8 cellular contexts compared by ENCODE assay signal in the genomic region with DNA sequence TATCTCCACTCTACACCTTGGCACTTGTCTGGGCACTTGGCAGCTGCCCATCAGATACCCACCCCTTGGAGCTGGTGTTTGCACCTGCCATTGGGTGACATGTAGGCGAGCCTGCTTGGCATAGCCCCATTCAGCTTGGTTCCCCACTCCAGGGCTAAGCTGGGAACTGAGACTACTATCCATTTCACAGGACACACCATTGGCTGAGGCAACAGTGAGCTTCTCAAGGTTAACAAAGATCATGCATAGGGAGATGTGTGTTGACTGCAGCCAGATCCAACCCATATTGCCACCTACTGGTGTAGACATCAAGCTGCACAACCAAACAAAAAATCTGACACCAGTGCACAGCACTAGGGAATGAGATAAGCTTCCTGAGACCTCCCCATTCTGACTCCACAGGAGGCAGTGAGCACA.
DNase-seq lines count a peak whose midpoint lies in the region; ATAC-seq and TF ChIP-seq lines count a peak whose summit lies in the region.

No MANE protein-coding gene starts in this region.

- no peak for TF ChIP-seq POLR2A in heart left ventricle (IDR thresholded peaks at IDR 0.05)
- no peak for TF ChIP-seq POLR2A in erythroblast (IDR thresholded peaks at IDR 0.05; ENCODE audit: low read length)

- H3K9me3 ChIP-seq in cardiac muscle cell (ENCODE audit: low read depth), result no peaks in the 10 kb centered on the region
- peaks cover 0 to 17% (median 0%) of the 10 kb centered on the region in 12 donors for H3K9me3 ChIP-seq in heart left ventricle
- no peaks in the 10 kb centered on the region for H3K9me3 ChIP-seq in upper lobe of right lung

- H3K36me3 ChIP-seq in cardiac muscle cell (no peaks in the 10 kb centered on the region), heart left ventricle (no peaks in the 10 kb centered on the region), upper lobe of right lung (no peaks in the 10 kb centered on the region)

- intact Hi-C loops in heart left ventricle (cut with DNase I), result no loop called here
- intact Hi-C loops in upper lobe of right lung (cut with DNase I), result no loop called here

- H3K27me3 ChIP-seq in cardiac muscle cell (no peaks in the 10 kb centered on the region), heart left ventricle (no peaks in the 10 kb centered on the region), upper lobe of right lung (no peaks in the 10 kb centered on the region)

- DNase-seq in cardiac muscle cell (ENCODE audit: low read depth in 1 of 2, low spot score in 1 of 2) (peak; percentile 37 to 49), heart left ventricle (no peak), NCI-H524 (lab: John Stamatoyannopoulos, UW) (peak; percentile 35 to 56), erythroblast (lab: John Stamatoyannopoulos, UW) (peak; percentile 9 to 25), upper lobe of right lung (no peak), GM19240 (ENCODE audit: insufficient read length, low spot score) (no peak), cerebellar nuclear complex (lab: John Stamatoyannopoulos, UW) (no peak)

- H3K4me1 ChIP-seq in cardiac muscle cell (ENCODE audit: low read depth) (no peaks in the 10 kb centered on the region), heart left ventricle (no peaks in the 10 kb centered on the region), upper lobe of right lung (no peaks in the 10 kb centered on the region)

- ATAC-seq in heart left ventricle, result no peak
- peak; percentile 92 for ATAC-seq in HG02885 (IDR thresholded peaks at IDR 0.05; ENCODE audit: poor library complexity, unreplicated experiment)
- peak; percentile 35 for ATAC-seq in upper lobe of right lung

- H3K4me3 ChIP-seq in cardiac muscle cell (no peak overlapping the region), heart left ventricle (no peak overlapping the region), upper lobe of right lung (no peak overlapping the region)

- 78 to 83% methylated on average over 1 of the region's 1 CpG; no CpG with 5 or more reads in 2 of the 4 donors for WGBS in heart left ventricle, 4 donors

- no peak overlapping the region for H3K27ac ChIP-seq in cardiac muscle cell
- no peak overlapping the region for H3K27ac ChIP-seq in heart left ventricle
- no peak overlapping the region for H3K27ac ChIP-seq in upper lobe of right lung

- TF ChIP-seq CTCF in cardiac muscle cell (IDR thresholded peaks at IDR 0.05; ENCODE audit: low read depth, low read length) (peak; percentile 35), heart left ventricle (IDR thresholded peaks at IDR 0.05) (no peak), upper lobe of right lung (IDR thresholded peaks at IDR 0.05) (no peak)

Comparison
In these comparisons a context has a peak if more than half of its experiments do, and no peak if none do; other contexts are left out.
1. DNase-seq: peak in cardiac muscle cell (2 of 2), NCI-H524 (2 of 2) and erythroblast (2 of 2); none in heart left ventricle (0 of 5), upper lobe of right lung (single experiment), GM19240 (single experiment) and cerebellar nuclear complex (0 of 2).
2. ATAC-seq: peak in HG02885 (single experiment) and upper lobe of right lung (single experiment); none in heart left ventricle (0 of 4).